ENCODE assay signal across 6 cellular contexts in the genomic region with DNA sequence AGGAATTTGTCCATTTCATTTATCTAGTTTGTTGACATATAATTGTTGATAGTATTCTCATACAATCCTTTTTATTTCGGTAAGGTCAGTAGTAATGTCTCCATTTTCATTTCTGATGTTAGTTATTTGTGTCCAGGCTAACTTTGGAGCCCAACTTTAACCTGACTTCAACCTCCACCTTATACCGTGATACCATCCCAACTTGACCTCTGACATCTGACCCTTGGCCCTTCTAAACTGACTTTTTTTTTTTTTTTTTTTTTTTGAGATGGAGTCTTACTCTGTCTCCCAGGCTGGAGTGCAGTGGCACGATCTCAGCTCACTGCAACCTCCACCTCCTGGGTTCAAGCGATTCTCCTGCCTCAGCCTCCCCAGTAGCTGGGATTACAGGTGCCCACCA. TPM values are rescaled to one million over a fixed set of nuclear protein-coding genes. Genes with fewer than 3 reads are reported as not detected.
"Had no signal": no experiment of that assay in that cellular context is flagged by ENCODE, and none has a peak within 500 bp of the region (broad histone marks: within the 10 kb centered on the region; RNA-seq: fewer than 3 reads in every experiment).

No MANE protein-coding gene starts in this region.

RNA-seq across cellular contexts. Expression of a gene that starts 54.3 kb away (rescaled TPM):
- total RNA-seq: HT1080, IMR-90, NCI-H460, SJSA1, T-cell had no signal
- polyA plus RNA-seq: SK-N-SH had no signal
